ENCODE assay signal across 8 cellular contexts in genomic region chr11:18769802-18770456, GRCh38. TPM values are rescaled to one million over a fixed set of nuclear protein-coding genes. Genes with fewer than 3 reads are reported as not detected.
DNase-seq lines count a peak whose midpoint lies in the region; ATAC-seq, FAIRE-seq and TF ChIP-seq lines count a peak whose summit lies in the region.
"Had no signal": no experiment of that assay in that cellular context is flagged by ENCODE, and none has a peak within 500 bp of the region (broad histone marks: within the 10 kb centered on the region; RNA-seq: fewer than 3 reads in every experiment).

No MANE protein-coding gene starts in this region.

- TF ChIP-seq CTCF in GM23338 (conservative IDR thresholded peaks at IDR 0.05; ENCODE audit: low read depth in 2 of 2) (no peak), pancreas (IDR thresholded peaks at IDR 0.05) (no peak)

- H4K20me1 ChIP-seq in GM23338 (replicated peaks; ENCODE audit: insufficient read depth), result no peaks in the 10 kb centered on the region

- no peaks in the 10 kb centered on the region for H3K9me2 ChIP-seq in GM23338 (ENCODE audit: insufficient read depth)

- H3K27me3 ChIP-seq in GM23338 (ENCODE audit: insufficient read depth) (no peaks in the 10 kb centered on the region), pancreas (no peaks in the 10 kb centered on the region)

- peaks cover 27% of the 10 kb centered on the region for H3K4me1 ChIP-seq in GM23338 (ENCODE audit: insufficient read depth)
- no peaks in the 10 kb centered on the region for H3K4me1 ChIP-seq in pancreas

- DNase-seq in GM23338 (ENCODE audit: low spot score) (peak; percentile 64), HT-29 (ENCODE audit: low spot score) (peak; percentile 79), pancreas (no peak)
- no peak for DNase-seq in activated CD4-positive, alpha-beta T cell treated with anti-CD3 and anti-CD28 coated beads, Interleukin-2, amount 50 U/mL, for 1 hour
- DNase-seq in activated CD4-positive, CD25-positive, alpha-beta regulatory T cell treated with anti-CD3 and anti-CD28 coated beads, Interleukin-2, amount 50 U/mL, for 72 hours, result no peak
- no peak for DNase-seq in activated naive CD4-positive, alpha-beta T cell treated with anti-CD3 and anti-CD28 coated beads, Interleukin-2, amount 50 U/mL, for 16 hours

- H3F3A ChIP-seq in GM23338 (replicated peaks; ENCODE audit: low read depth), result no peaks in the 10 kb centered on the region

- no peaks in the 10 kb centered on the region for H3K9me3 Mint-ChIP-seq in GM23338

- H3K4me2 ChIP-seq in GM23338, result no peak overlapping the region

- no peak overlapping the region for H3K4me3 Mint-ChIP-seq in GM23338

- no peaks in the 10 kb centered on the region for H3K9me3 ChIP-seq in pancreas

- FAIRE-seq in pancreas (lab: Jason Lieb, UNC), result no peak

- H3K4me1 Mint-ChIP-seq in GM23338, result peaks cover 43% of the 10 kb centered on the region

- H2AFZ ChIP-seq in GM23338, result no peak overlapping the region

- H3K79me2 ChIP-seq in GM23338 (replicated peaks; ENCODE audit: insufficient read depth), result no peaks in the 10 kb centered on the region

- WGBS in pancreas, 2 donors, result 38 to 39% methylated on average over 8 of the region's 8 CpGs

- H3K27ac Mint-ChIP-seq in GM23338, result no peak overlapping the region

- ATAC-seq in GM19023 (IDR thresholded peaks at IDR 0.05; ENCODE audit: unreplicated experiment), result peak; percentile 59
- peak; percentile 57 for ATAC-seq in GM23338
- ATAC-seq in pancreas, result peak in 3 of 4 donors; percentile 66 to 70 (median 69)

- H3K36me3 Mint-ChIP-seq in GM23338 (ENCODE audit: low read depth), result peaks cover 2% of the 10 kb centered on the region; the same call in 1 of the 3 replicates

- intact Hi-C loops in pancreas (cut with DNase I), result no loop called here

- H3K27me3 Mint-ChIP-seq in GM23338 (ENCODE audit: insufficient read depth, low read depth, poor library complexity), result peaks cover 19% of the 10 kb centered on the region

- H3K36me3 ChIP-seq in GM23338 (ENCODE audit: insufficient read depth) (no peaks in the 10 kb centered on the region), pancreas (no peaks in the 10 kb centered on the region)

- H3K4me3 ChIP-seq in GM23338, result no peak overlapping the region
- no peak overlapping the region for H3K4me3 ChIP-seq in pancreas

- H3K27ac ChIP-seq in GM23338 (ENCODE audit: low read depth) (no peak overlapping the region), pancreas (no peak overlapping the region)
- H3K27ac ChIP-seq: HL-60 had no signal

TF ChIP-seq in GM23338, 12 proteins besides CTCF, POLR2A, EP300 and RAD21:
- TF ChIP-seq EZH2 (IDR thresholded peaks at IDR 0.05; ENCODE audit: low read depth, unreplicated experiment) (no peak), EZH2phosphoT487 (IDR thresholded peaks at IDR 0.05; ENCODE audit: unreplicated experiment) (no peak), ETS1 (IDR thresholded peaks at IDR 0.05) (no peak), STAT1 (IDR thresholded peaks at IDR 0.05; ENCODE audit: unreplicated experiment) (no peak), CREB1 (CRISPR knock-in tag; IDR thresholded peaks at IDR 0.05; ENCODE audit: low read depth) (peak; percentile 37; the same call in 1 of the 2 replicates)
TF ChIP-seq in GM23338: peak in this region for 1.

RNA-seq across cellular contexts. Expression of gene PTPN5, which starts 21.7 kb away (rescaled TPM):
- 4.9 and 5.7 TPM in 2 replicates for total RNA-seq in GM23338 (2014; rRNA removed; shearing (Covaris generic))
- polyA plus RNA-seq in GM23338 (2016; fragmentation: Nextera tagmentation; extraction: Ambion mirVana), result 3.6 and 3.7 TPM in 2 replicates
- total RNA-seq in HT-29 (2014; rRNA removed; shearing (Covaris generic)), result not detected in 2 replicates
- total RNA-seq in pancreas, result under 1 TPM; 0.09 to 0.59 (median 0.35) TPM
- 1 to 10 TPM in 1 of 2 donors, under 1 TPM in 1; 0.61 to 1.3 TPM for polyA plus RNA-seq in pancreas

RNA-seq across cellular contexts. Expression of gene IGSF22, which starts 43.9 kb away (rescaled TPM):
- total RNA-seq in GM23338 (2014; rRNA removed; shearing (Covaris generic)), result not detected in 2 replicates
- polyA plus RNA-seq in GM23338 (2016; fragmentation: Nextera tagmentation; extraction: Ambion mirVana), result 0.37 and 0.85 TPM in 2 replicates
- total RNA-seq in HT-29 (2014; rRNA removed; shearing (Covaris generic)), result 0.03 and 1.8 TPM in 2 replicates
- 1 to 10 TPM in 1 of 6 donors, under 1 TPM in 5; 0.16 to 1.2 (median 0.64) TPM for total RNA-seq in pancreas
- under 1 TPM; 0.77 to 0.84 TPM for polyA plus RNA-seq in pancreas

Comparison
In these comparisons a context has a peak if more than half of its experiments do, and no peak if none do; other contexts are left out.
1. DNase-seq: peak in GM23338 (single experiment) and HT-29 (single experiment); none in pancreas (0 of 6), activated CD4-positive, alpha-beta T cell treated with anti-CD3 and anti-CD28 coated beads, Interleukin-2, amount 50 U/mL, for 1 hour (single experiment), activated CD4-positive, CD25-positive, alpha-beta regulatory T cell treated with anti-CD3 and anti-CD28 coated beads, Interleukin-2, amount 50 U/mL, for 72 hours (single experiment) and activated naive CD4-positive, alpha-beta T cell treated with anti-CD3 and anti-CD28 coated beads, Interleukin-2, amount 50 U/mL, for 16 hours (single experiment).
2. Peak in every context shown above with its lines, with median percentiles within 50 percentile points of each other: ATAC-seq.